8 cellular contexts compared by ENCODE assay signal in genomic region chr4:185211035-185211434, GRCh38. TPM values are rescaled to one million over a fixed set of nuclear protein-coding genes. Genes with fewer than 3 reads are reported as not detected.
DNase-seq lines count a peak whose midpoint lies in the region; FAIRE-seq and TF ChIP-seq lines count a peak whose summit lies in the region.

No MANE protein-coding gene starts in this region.

- peaks cover 13% of the 10 kb centered on the region for H3K4me1 ChIP-seq in keratinocyte (ENCODE audit: control insufficient read depth, extremely low read depth, insufficient read depth, low read length)

- H3K4me2 ChIP-seq in keratinocyte (ENCODE audit: control insufficient read depth, extremely low read depth, insufficient read depth, low read depth, low read length) = peak overlapping the region; percentile 83

- no peaks in the 10 kb centered on the region for H4K20me1 ChIP-seq in keratinocyte (ENCODE audit: control insufficient read depth, extremely low read depth, insufficient read depth, low read length)

- intact Hi-C loops in activated T-helper 1 cell treated with anti-CD3 and anti-CD28 coated beads, Interleukin-12 subunit alpha, Interleukin-12 subunit beta, Interleukin-2, Interleukin-4 antibody, amounts not matched to agents 30 ng/mL and 10 ng/mL and 1 ng/mL, durations not matched to agents 14 hours and 24 hours and 36 hours (cut with micrococcal nuclease) = loop anchor here (1.0 to 2.0 kb wide), 2 partner anchors 8 to 36 kb away; partner anchors contain the start of gene CFAP97

- no peaks in the 10 kb centered on the region for H3K9me3 Mint-ChIP-seq in T-helper 2 cell treated with Interferon-gamma antibody and Interleukin-4, amounts not matched to agents 5 μg/mL and 100 μg/mL, for 36 hours
- H3K9me3 Mint-ChIP-seq in activated T-helper 1 cell treated with anti-CD3 and anti-CD28 coated beads, Interleukin-12 subunit alpha, Interleukin-12 subunit beta, Interleukin-2, Interleukin-4 antibody, amounts not matched to agents 30 ng/mL and 10 ng/mL and 1 ng/mL, durations not matched to agents 14 hours and 24 hours and 36 hours = no peaks in the 10 kb centered on the region

- peak overlapping the region; percentile 55 to 87 (median 76) for H3K4me3 ChIP-seq in keratinocyte (ENCODE audit: control insufficient read depth in 2 of 3, extremely low read depth in 1 of 3, insufficient read depth in 2 of 3, low read depth in 1 of 3, low read length in 3 of 3)

- peaks cover 3% of the 10 kb centered on the region for H3K79me2 ChIP-seq in keratinocyte (ENCODE audit: control insufficient read depth, insufficient read depth, low read length)

- H3K9ac ChIP-seq in keratinocyte (ENCODE audit: control insufficient read depth, extremely low read depth, insufficient read depth, low read length) = peak overlapping the region; percentile 81

- TF ChIP-seq CTCF in keratinocyte (optimal IDR thresholded peaks at IDR 0.05 in 1 of 3, IDR thresholded peaks at IDR 0.05 in 1 of 3, conservative IDR thresholded peaks at IDR 0.05 in 1 of 3; ENCODE audit: extremely low read depth in 1 of 3, insufficient read depth in 2 of 3, low read length in 3 of 3) = no peak

- no peak overlapping the region for H2AFZ ChIP-seq in keratinocyte (ENCODE audit: control insufficient read depth, low read length)

- no peaks in the 10 kb centered on the region for H3K9me3 ChIP-seq in keratinocyte (ENCODE audit: control insufficient read depth, low read depth, low read length)

- dilution Hi-C loops in keratinocyte (cut with MboI; ENCODE audit: extremely low pct_ligation_motif_present, low sequenced_read_pairs) = no loop called here

- no peaks in the 10 kb centered on the region for H3K36me3 ChIP-seq in keratinocyte (ENCODE audit: control insufficient read depth in 2 of 2, extremely low read depth in 1 of 2, insufficient read depth in 2 of 2, low read length in 2 of 2)

- peak overlapping the region; percentile 77 for H3K27ac Mint-ChIP-seq in T-helper 2 cell treated with Interferon-gamma antibody and Interleukin-4, amounts not matched to agents 5 μg/mL and 100 μg/mL, for 36 hours
- peak overlapping the region; percentile 86 for H3K27ac Mint-ChIP-seq in activated T-helper 1 cell treated with anti-CD3 and anti-CD28 coated beads, Interleukin-12 subunit alpha, Interleukin-12 subunit beta, Interleukin-2, Interleukin-4 antibody, amounts not matched to agents 30 ng/mL and 10 ng/mL and 1 ng/mL, durations not matched to agents 14 hours and 24 hours and 36 hours

- DNase-seq in T-helper 2 cell treated with Interferon-gamma antibody and Interleukin-4, amounts not matched to agents 5 μg/mL and 100 μg/mL, for 36 hours (ENCODE audit: low spot score) = no peak
- DNase-seq in T-helper 2 cell (no peak), keratinocyte (ENCODE audit: low read depth, low spot score) (no peak), superior temporal gyrus (ENCODE audit: extremely low spot score) (peak; percentile 48), NCI-H187 (lab: John Stamatoyannopoulos, UW) (no peak), NCI-H2171 (lab: John Stamatoyannopoulos, UW) (no peak)
- DNase-seq in activated T-helper 1 cell treated with anti-CD3 and anti-CD28 coated beads, Interleukin-12 subunit alpha, Interleukin-12 subunit beta, Interleukin-2, Interleukin-4 antibody, amounts not matched to agents 30 ng/mL and 10 ng/mL and 1 ng/mL, durations not matched to agents 14 hours and 24 hours and 36 hours (ENCODE audit: low spot score) = no peak
- DNase-seq in activated effector memory CD4-positive, alpha-beta T cell treated with anti-CD3 and anti-CD28 coated beads, Interleukin-2, amount 50 U/mL, for 16 hours = no peak

- H3K36me3 Mint-ChIP-seq in T-helper 2 cell treated with Interferon-gamma antibody and Interleukin-4, amounts not matched to agents 5 μg/mL and 100 μg/mL, for 36 hours (ENCODE audit: low read depth) = peaks cover 10% of the 10 kb centered on the region
- peaks cover 6% of the 10 kb centered on the region for H3K36me3 Mint-ChIP-seq in activated T-helper 1 cell treated with anti-CD3 and anti-CD28 coated beads, Interleukin-12 subunit alpha, Interleukin-12 subunit beta, Interleukin-2, Interleukin-4 antibody, amounts not matched to agents 30 ng/mL and 10 ng/mL and 1 ng/mL, durations not matched to agents 14 hours and 24 hours and 36 hours (ENCODE audit: low read depth)

- no peak for FAIRE-seq in keratinocyte (lab: Jason Lieb, UNC)

- H3K27ac ChIP-seq in keratinocyte (ENCODE audit: control insufficient read depth, insufficient read depth, low read length) = no peak overlapping the region

- no peaks in the 10 kb centered on the region for H3K9me1 ChIP-seq in keratinocyte (ENCODE audit: control insufficient read depth, extremely low read depth, insufficient read depth, low read length)

- peak overlapping the region; percentile 83 for H3K4me3 Mint-ChIP-seq in T-helper 2 cell treated with Interferon-gamma antibody and Interleukin-4, amounts not matched to agents 5 μg/mL and 100 μg/mL, for 36 hours
- peak overlapping the region; percentile 92 for H3K4me3 Mint-ChIP-seq in activated T-helper 1 cell treated with anti-CD3 and anti-CD28 coated beads, Interleukin-12 subunit alpha, Interleukin-12 subunit beta, Interleukin-2, Interleukin-4 antibody, amounts not matched to agents 30 ng/mL and 10 ng/mL and 1 ng/mL, durations not matched to agents 14 hours and 24 hours and 36 hours

- H3K4me1 Mint-ChIP-seq in T-helper 2 cell treated with Interferon-gamma antibody and Interleukin-4, amounts not matched to agents 5 μg/mL and 100 μg/mL, for 36 hours (ENCODE audit: low read depth) = peaks cover 23% of the 10 kb centered on the region
- H3K4me1 Mint-ChIP-seq in activated T-helper 1 cell treated with anti-CD3 and anti-CD28 coated beads, Interleukin-12 subunit alpha, Interleukin-12 subunit beta, Interleukin-2, Interleukin-4 antibody, amounts not matched to agents 30 ng/mL and 10 ng/mL and 1 ng/mL, durations not matched to agents 14 hours and 24 hours and 36 hours (ENCODE audit: low read depth) = peaks cover 29% of the 10 kb centered on the region

- peaks cover 9% of the 10 kb centered on the region for H3K27me3 Mint-ChIP-seq in T-helper 2 cell treated with Interferon-gamma antibody and Interleukin-4, amounts not matched to agents 5 μg/mL and 100 μg/mL, for 36 hours (ENCODE audit: low read depth)
- peaks cover 4% of the 10 kb centered on the region for H3K27me3 Mint-ChIP-seq in activated T-helper 1 cell treated with anti-CD3 and anti-CD28 coated beads, Interleukin-12 subunit alpha, Interleukin-12 subunit beta, Interleukin-2, Interleukin-4 antibody, amounts not matched to agents 30 ng/mL and 10 ng/mL and 1 ng/mL, durations not matched to agents 14 hours and 24 hours and 36 hours (ENCODE audit: insufficient read depth)

- H3K27me3 ChIP-seq in keratinocyte (ENCODE audit: control insufficient read depth, extremely low read depth, insufficient read depth, low read length) = no peaks in the 10 kb centered on the region

RNA-seq across cellular contexts. Expression of gene SNX25, which starts 1.6 kb away (rescaled TPM):
- total RNA-seq in activated T-helper 1 cell treated with anti-CD3 and anti-CD28 coated beads, Interleukin-12 subunit alpha, Interleukin-12 subunit beta, Interleukin-2, Interleukin-4 antibody, amounts not matched to agents 30 ng/mL and 10 ng/mL and 1 ng/mL, durations not matched to agents 14 hours and 24 hours and 36 hours = 22.9 and 25.3 TPM in 2 replicates
- polyA plus RNA-seq in keratinocyte = 3.4 to 5.0 TPM (median 5.0 TPM) in 3 replicates
- 5.5 TPM for polyA plus RNA-seq in keratinocyte (2011; ENCODE audit: low read depth)
- 2.7 and 4.8 TPM in 2 replicates for polyA plus RNA-seq in keratinocyte (2011; cell fraction: cytosol; rRNA removed)
- 7.2 and 7.8 TPM in 2 replicates for polyA plus RNA-seq in keratinocyte (2011; cell fraction: nucleus; rRNA removed)
- polyA plus RNA-seq in keratinocyte (2012; ENCODE audit: low replicate concordance) = 3.0 and 7.2 TPM in 2 replicates
- polyA minus RNA-seq in keratinocyte = 2.6 to 17.9 TPM (median 10.5 TPM) in 3 replicates
- polyA minus RNA-seq in keratinocyte (2011; cell fraction: cytosol; rRNA and poly(A)+ RNA removed) = 7.1 TPM
- polyA minus RNA-seq in keratinocyte (2011; cell fraction: nucleus; rRNA and poly(A)+ RNA removed) = 3.4 and 9.8 TPM in 2 replicates

RNA-seq across cellular contexts. Expression of gene CFAP97, which starts 7.2 kb away (rescaled TPM):
- total RNA-seq in activated T-helper 1 cell treated with anti-CD3 and anti-CD28 coated beads, Interleukin-12 subunit alpha, Interleukin-12 subunit beta, Interleukin-2, Interleukin-4 antibody, amounts not matched to agents 30 ng/mL and 10 ng/mL and 1 ng/mL, durations not matched to agents 14 hours and 24 hours and 36 hours = 52.4 and 54.6 TPM in 2 replicates
- polyA plus RNA-seq in keratinocyte = 15.3 to 24.9 TPM (median 20.3 TPM) in 3 replicates
- polyA plus RNA-seq in keratinocyte (2011; ENCODE audit: low read depth) = 18.3 TPM
- 16.9 and 40.7 TPM in 2 replicates for polyA plus RNA-seq in keratinocyte (2011; cell fraction: cytosol; rRNA removed)
- 13.9 and 20.8 TPM in 2 replicates for polyA plus RNA-seq in keratinocyte (2011; cell fraction: nucleus; rRNA removed)
- 13.9 and 18.5 TPM in 2 replicates for polyA plus RNA-seq in keratinocyte (2012; ENCODE audit: low replicate concordance)
- 7.4 to 30.7 TPM (median 17.4 TPM) in 3 replicates for polyA minus RNA-seq in keratinocyte
- polyA minus RNA-seq in keratinocyte (2011; cell fraction: cytosol; rRNA and poly(A)+ RNA removed) = 12.5 TPM
- 7.7 and 17.1 TPM in 2 replicates for polyA minus RNA-seq in keratinocyte (2011; cell fraction: nucleus; rRNA and poly(A)+ RNA removed)
